Comparison of ENCODE assay signal across 32 cellular contexts in genomic region chr10:22258471-22258870, GRCh38. TPM values are rescaled to one million over a fixed set of nuclear protein-coding genes. Genes with fewer than 3 reads are reported as not detected.
"Had no signal": no experiment of that assay in that cellular context is flagged by ENCODE, and none has a peak within 500 bp of the region (broad histone marks: within the 10 kb centered on the region; RNA-seq: fewer than 3 reads in every experiment).

No MANE protein-coding gene starts in this region.

- ATAC-seq: activated CD8-positive, alpha-beta T cell treated with anti-CD3 and anti-CD28 coated beads, Interleukin-2, amount 10 ng/mL, durations not matched to agents 7 days and 5 days; left colon; right cardiac atrium; stimulated activated naive CD8-positive, alpha-beta T cell treated with anti-CD3 and anti-CD28 coated beads, Interleukin-15, Interleukin-2, amounts not matched to agents 100 U/mL and 50 U/mL, for 24 hours had no signal

- H3K9me3 ChIP-seq: esophagus muscularis mucosa, spleen, thoracic aorta, uterus had no signal

- H3K27me3 ChIP-seq: uterus had no signal

- H3K4me3 Mint-ChIP-seq: activated CD4-positive, alpha-beta T cell treated with anti-CD3 and anti-CD28 coated beads for 36 hours; activated CD8-positive, alpha-beta memory T cell treated with anti-CD3 and anti-CD28 coated beads, Interleukin-2, amount 10 ng/mL, durations not matched to agents 7 days and 5 days; activated CD8-positive, alpha-beta T cell treated with anti-CD3 and anti-CD28 coated beads, Interleukin-2, amount 10 ng/mL, durations not matched to agents 7 days and 5 days; central memory CD8-positive, alpha-beta T cell; mesothelial cell of epicardium had no signal

- H3K27me3 Mint-ChIP-seq: central memory CD8-positive, alpha-beta T cell had no signal

- H3K36me3 Mint-ChIP-seq: mesothelial cell of epicardium had no signal

- H2AFZ ChIP-seq: hepatocyte, parathyroid adenoma had no signal

- DNase-seq: activated CD4-positive, alpha-beta T cell treated with anti-CD3 and anti-CD28 coated beads for 36 hours; activated CD4-positive, CD25-positive, alpha-beta regulatory T cell; activated CD8-positive, alpha-beta memory T cell treated with anti-CD3 and anti-CD28 coated beads, Interleukin-2, amount 10 ng/mL, durations not matched to agents 7 days and 5 days; activated CD8-positive, alpha-beta T cell treated with anti-CD3 and anti-CD28 coated beads, Interleukin-2, amount 10 ng/mL, durations not matched to agents 7 days and 5 days; activated naive CD4-positive, alpha-beta T cell; activated T-cell treated with anti-CD3 and anti-CD28 coated beads, Interleukin-2, amount 50 U/mL, for 48 hours; dermis blood vessel endothelial cell; effector CD4-positive, alpha-beta T cell; foreskin melanocyte; glutamatergic neuron; kidney; left colon; mammary epithelial cell; naive thymus-derived CD4-positive, alpha-beta T cell; right cardiac atrium; spleen; stimulated activated naive CD8-positive, alpha-beta T cell treated with anti-CD3 and anti-CD28 coated beads, Interleukin-15, Interleukin-2, amounts not matched to agents 100 U/mL and 50 U/mL, for 24 hours; T-helper 1 cell; trophoblast cell; uterus had no signal

- H3K36me3 ChIP-seq: esophagus muscularis mucosa, spleen, thoracic aorta, uterus had no signal

- H3K4me3 ChIP-seq: esophagus muscularis mucosa, hepatocyte, spleen, thoracic aorta, uterus had no signal

- H3K4me1 ChIP-seq: parathyroid adenoma, uterus had no signal

- H3K4me2 ChIP-seq: hepatocyte had no signal

- H3K9ac ChIP-seq: parathyroid adenoma had no signal

- H3K79me2 ChIP-seq: hepatocyte, parathyroid adenoma had no signal

- H3K27ac ChIP-seq: esophagus muscularis mucosa, hepatocyte, parathyroid adenoma, spleen, thoracic aorta, uterus had no signal

- H3K27ac Mint-ChIP-seq: activated CD4-positive, alpha-beta T cell treated with anti-CD3 and anti-CD28 coated beads for 36 hours; activated CD8-positive, alpha-beta memory T cell treated with anti-CD3 and anti-CD28 coated beads, Interleukin-2, amount 10 ng/mL, durations not matched to agents 7 days and 5 days; activated CD8-positive, alpha-beta T cell treated with anti-CD3 and anti-CD28 coated beads, Interleukin-2, amount 10 ng/mL, durations not matched to agents 7 days and 5 days; activated naive CD4-positive, alpha-beta T cell treated with anti-CD3 and anti-CD28 coated beads, Interleukin-2, amount 50 U/mL, for 72 hours; mesothelial cell of epicardium had no signal

RNA-seq across cellular contexts. Expression of gene EBLN1, which starts 40.7 kb away (rescaled TPM):
- total RNA-seq: activated CD4-positive, alpha-beta T cell treated with anti-CD3 and anti-CD28 coated beads for 36 hours; activated CD8-positive, alpha-beta memory T cell treated with anti-CD3 and anti-CD28 coated beads, Interleukin-2, amount 10 ng/mL, durations not matched to agents 7 days and 5 days; activated CD8-positive, alpha-beta T cell treated with anti-CD3 and anti-CD28 coated beads, Interleukin-2, amount 10 ng/mL, durations not matched to agents 7 days and 5 days; activated naive CD4-positive, alpha-beta T cell treated with anti-CD3 and anti-CD28 coated beads, Interleukin-2, amount 50 U/mL, for 72 hours; bronchial epithelial cell; dermis blood vessel endothelial cell; esophagus muscularis mucosa; hepatocyte; kidney; left colon; liver; mammary epithelial cell; mesothelial cell of epicardium; naive thymus-derived CD4-positive, alpha-beta T cell; pulmonary artery endothelial cell; right cardiac atrium; spleen; thoracic aorta had no signal
- polyA plus RNA-seq: adipose tissue; hepatocyte; liver; mammary epithelial cell; naive thymus-derived CD4-positive, alpha-beta T cell; neural cell; right cardiac atrium; spleen had no signal
